In genomic region chr2:238171575-238172187, GRCh38 we compare ENCODE assay signal across 32 cellular contexts. TPM values are rescaled to one million over a fixed set of nuclear protein-coding genes. Genes with fewer than 3 reads are reported as not detected.
A peak's percentile ranks its signal among the peaks of the same experiment; 100 is the strongest.
DNase-seq lines count a peak whose midpoint lies in the region; ATAC-seq, FAIRE-seq and TF ChIP-seq lines count a peak whose summit lies in the region.
"Had no signal": no experiment of that assay in that cellular context is flagged by ENCODE, and none has a peak within 500 bp of the region (broad histone marks: within the 10 kb centered on the region; RNA-seq: fewer than 3 reads in every experiment).

No MANE protein-coding gene starts in this region.

- TF ChIP-seq CTCF in astrocyte (IDR thresholded peaks at IDR 0.05; ENCODE audit: insufficient read depth, low read depth, low read length) = no peak

- no peak for DNase-seq in activated T-cell treated with anti-CD3 and anti-CD28 coated beads, Interleukin-2, amount 50 U/mL, for 72 hours
- DNase-seq in activated T-cell treated with anti-CD3 and anti-CD28 coated beads, Interleukin-2, amount 50 U/mL, for 24 hours = no peak
- DNase-seq in astrocyte (ENCODE audit: low read depth) = no peak
- no peak for DNase-seq in mesenchymal stem cell
- no peak for DNase-seq in LoVo (ENCODE audit: low spot score)
- DNase-seq in activated effector memory CD4-positive, alpha-beta T cell treated with anti-CD3 and anti-CD28 coated beads, Interleukin-2, amount 50 U/mL, for 16 hours = no peak
- DNase-seq in C1 segment of cervical spinal cord (lab: John Stamatoyannopoulos, UW) = no peak
- DNase-seq: 8988T; activated CD4-positive, alpha-beta T cell treated with anti-CD3 and anti-CD28 coated beads for 1 hour; activated CD8-positive, alpha-beta T cell treated with anti-CD3 and anti-CD28 coated beads, Interleukin-2, amount 10 ng/mL, durations not matched to agents 7 days and 5 days; Calu3; CD4-positive, CD25-positive, alpha-beta regulatory T cell; colonic mucosa; DMS79; effector memory CD4-positive, alpha-beta T cell; KG1; kidney glomerular epithelial cell; lower lobe of right lung; naive thymus-derived CD8-positive, alpha-beta T cell; NCI-H1417; NCI-H2081; NCI-H526; ovary; Right ventricle myocardium superior; stimulated activated CD4-positive, alpha-beta T cell treated with anti-CD3 and anti-CD28 coated beads, Interleukin-15, amount 100 ng/mL, for 24 hours; stimulated activated CD4-positive, alpha-beta T cell treated with anti-CD3 and anti-CD28 coated beads, Interleukin-4, amount 100 ng/mL, for 4 hours; trophoblast cell had no signal

- H3K79me1 ChIP-seq in mesenchymal stem cell (replicated peaks; ENCODE audit: low read length, poor library complexity, severe bottlenecking) = peaks cover 28% of the 10 kb centered on the region

- no peak for ATAC-seq in activated T-cell treated with anti-CD3 and anti-CD28 coated beads, Interleukin-2, amount 50 U/mL, for 72 hours (replicated peaks in 1 of 2)
- no peak for ATAC-seq in HG02798 (IDR thresholded peaks at IDR 0.05; ENCODE audit: poor library complexity, unreplicated experiment)
- ATAC-seq: activated CD8-positive, alpha-beta T cell treated with anti-CD3 and anti-CD28 coated beads, Interleukin-2, amount 10 ng/mL, durations not matched to agents 7 days and 5 days; activated naive CD4-positive, alpha-beta T cell treated with anti-CD3 and anti-CD28 coated beads, Interleukin-2, amount 50 U/mL, for 72 hours; lower lobe of right lung; naive thymus-derived CD8-positive, alpha-beta T cell had no signal

- no peak overlapping the region for H2BK120ac ChIP-seq in mesenchymal stem cell (ENCODE audit: low read depth, low read length)

- H3K4me2 ChIP-seq in astrocyte (ENCODE audit: low read length) (no peak overlapping the region), mesenchymal stem cell (ENCODE audit: low read length, poor library complexity, severe bottlenecking) (no peak overlapping the region)

- no peak for FAIRE-seq in astrocyte (lab: Jason Lieb, UNC)
- FAIRE-seq: G401.6 had no signal

- H4K91ac ChIP-seq in mesenchymal stem cell (ENCODE audit: low read length) = no peak overlapping the region

- no peaks in the 10 kb centered on the region for H4K20me1 ChIP-seq in astrocyte (ENCODE audit: insufficient read depth, low read length)

- no peak overlapping the region for H4K8ac ChIP-seq in mesenchymal stem cell (ENCODE audit: low read length)

- H3K4me1 ChIP-seq in astrocyte (ENCODE audit: insufficient read depth, low read length) = peaks cover 38% of the 10 kb centered on the region
- peaks cover 37% of the 10 kb centered on the region for H3K4me1 ChIP-seq in mesenchymal stem cell (ENCODE audit: control insufficient read depth, insufficient read depth, low read depth, low read length)

- H3K9ac ChIP-seq in astrocyte (ENCODE audit: low read length) (no peak overlapping the region), mesenchymal stem cell (ENCODE audit: low read length) (peak overlapping the region; percentile 52)

- peaks cover 4 to 15% of the 10 kb centered on the region in 2 donors for H3K36me3 Mint-ChIP-seq in activated T-cell treated with anti-CD3 and anti-CD28 coated beads, Interleukin-2, amount 50 U/mL, for 72 hours (ENCODE audit: insufficient read depth in 2 of 2)
- peaks cover 91% of the 10 kb centered on the region for H3K36me3 Mint-ChIP-seq in activated T-cell treated with anti-CD3 and anti-CD28 coated beads, Interleukin-2, amount 50 U/mL, for 24 hours (ENCODE audit: low read depth)
- peaks cover 19% of the 10 kb centered on the region for H3K36me3 Mint-ChIP-seq in astrocyte (ENCODE audit: low read depth, unreplicated experiment)

- H3K4me3 Mint-ChIP-seq in activated T-cell treated with anti-CD3 and anti-CD28 coated beads, Interleukin-2, amount 50 U/mL, for 72 hours = no peak overlapping the region
- H3K4me3 Mint-ChIP-seq in activated T-cell treated with anti-CD3 and anti-CD28 coated beads, Interleukin-2, amount 50 U/mL, for 24 hours = no peak overlapping the region
- H3K4me3 Mint-ChIP-seq in astrocyte (ENCODE audit: unreplicated experiment) = no peak overlapping the region
- H3K4me3 Mint-ChIP-seq: activated CD8-positive, alpha-beta T cell treated with anti-CD3 and anti-CD28 coated beads, Interleukin-2, amount 10 ng/mL, durations not matched to agents 7 days and 5 days; CD4-positive, CD25-positive, alpha-beta regulatory T cell; naive thymus-derived CD8-positive, alpha-beta T cell; T-helper 2 cell treated with Interferon-gamma antibody and Interleukin-4, amounts not matched to agents 5 μg/mL and 100 μg/mL, for 36 hours had no signal

- H3K36me3 ChIP-seq in astrocyte (ENCODE audit: insufficient read depth, low read length) (peaks cover 28% of the 10 kb centered on the region), mesenchymal stem cell (ENCODE audit: control insufficient read depth in 1 of 2, insufficient read depth in 2 of 2, low read depth in 1 of 2, low read length in 2 of 2) (peaks cover 65 to 68% of the 10 kb centered on the region in 2 experiments)
- H3K36me3 ChIP-seq: ovary had no signal

- H3K18ac ChIP-seq in mesenchymal stem cell (ENCODE audit: low read depth in 1 of 2, low read length in 2 of 2) = no peak overlapping the region

- no peak overlapping the region for H3K4ac ChIP-seq in mesenchymal stem cell (ENCODE audit: low read depth in 1 of 2, low read length in 2 of 2)

- no peak overlapping the region for H2BK5ac ChIP-seq in mesenchymal stem cell (ENCODE audit: low read depth, low read length, poor library complexity, severe bottlenecking)

- H3K27me3 ChIP-seq in astrocyte (ENCODE audit: insufficient read depth, low read length) (no peaks in the 10 kb centered on the region), mesenchymal stem cell (ENCODE audit: control insufficient read depth in 1 of 2, insufficient read depth in 1 of 2, low read length in 2 of 2) (no peaks in the 10 kb centered on the region)
- H3K27me3 ChIP-seq: cardiac muscle cell, colonic mucosa, ovary had no signal

- no peak overlapping the region for H2BK12ac ChIP-seq in mesenchymal stem cell (ENCODE audit: low read length in 2 of 2)

- no peak overlapping the region for H3K23ac ChIP-seq in mesenchymal stem cell (ENCODE audit: low read length in 2 of 2)

- H3K9me3 Mint-ChIP-seq in activated T-cell treated with anti-CD3 and anti-CD28 coated beads, Interleukin-2, amount 50 U/mL, for 72 hours = no peaks in the 10 kb centered on the region
- H3K9me3 Mint-ChIP-seq in activated T-cell treated with anti-CD3 and anti-CD28 coated beads, Interleukin-2, amount 50 U/mL, for 24 hours = no peaks in the 10 kb centered on the region
- no peaks in the 10 kb centered on the region for H3K9me3 Mint-ChIP-seq in astrocyte (ENCODE audit: unreplicated experiment)
- H3K9me3 Mint-ChIP-seq: activated naive CD4-positive, alpha-beta T cell treated with anti-CD3 and anti-CD28 coated beads, Interleukin-2, amount 50 U/mL, for 72 hours; CD4-positive, CD25-positive, alpha-beta regulatory T cell; naive thymus-derived CD8-positive, alpha-beta T cell; T-helper 2 cell treated with Interferon-gamma antibody and Interleukin-4, amounts not matched to agents 5 μg/mL and 100 μg/mL, for 36 hours had no signal

- H2BK15ac ChIP-seq in mesenchymal stem cell (ENCODE audit: low read depth, poor library complexity, severe bottlenecking) = no peak overlapping the region

- no peak overlapping the region for H2AK5ac ChIP-seq in mesenchymal stem cell (ENCODE audit: low read length, severe bottlenecking)

- H3K14ac ChIP-seq in mesenchymal stem cell (ENCODE audit: low read length in 2 of 2) = no peak overlapping the region

- H3K4me3 ChIP-seq in astrocyte (ENCODE audit: insufficient read depth, low read depth, low read length) = no peak overlapping the region
- no peak overlapping the region for H3K4me3 ChIP-seq in mesenchymal stem cell (ENCODE audit: insufficient read depth in 1 of 2, low read depth in 1 of 2, low read length in 2 of 2)
- H3K4me3 ChIP-seq: cardiac muscle cell, colonic mucosa, lower lobe of right lung, ovary had no signal

- H3K9me3 ChIP-seq in astrocyte (ENCODE audit: insufficient read depth, low read depth, low read length) (no peaks in the 10 kb centered on the region), mesenchymal stem cell (ENCODE audit: control insufficient read depth, low read length) (no peaks in the 10 kb centered on the region)
- H3K9me3 ChIP-seq: colonic mucosa, lower lobe of right lung, ovary had no signal

- no peaks in the 10 kb centered on the region for H3K27me3 Mint-ChIP-seq in activated T-cell treated with anti-CD3 and anti-CD28 coated beads, Interleukin-2, amount 50 U/mL, for 72 hours (ENCODE audit: low read depth)
- no peaks in the 10 kb centered on the region for H3K27me3 Mint-ChIP-seq in activated T-cell treated with anti-CD3 and anti-CD28 coated beads, Interleukin-2, amount 50 U/mL, for 24 hours
- H3K27me3 Mint-ChIP-seq in astrocyte (ENCODE audit: low read depth, unreplicated experiment) = no peaks in the 10 kb centered on the region
- H3K27me3 Mint-ChIP-seq: CD4-positive, CD25-positive, alpha-beta regulatory T cell; naive thymus-derived CD8-positive, alpha-beta T cell had no signal

- H3K4me1 Mint-ChIP-seq in activated T-cell treated with anti-CD3 and anti-CD28 coated beads, Interleukin-2, amount 50 U/mL, for 72 hours (ENCODE audit: low read depth) = no peaks in the 10 kb centered on the region
- no peaks in the 10 kb centered on the region for H3K4me1 Mint-ChIP-seq in activated T-cell treated with anti-CD3 and anti-CD28 coated beads, Interleukin-2, amount 50 U/mL, for 24 hours (ENCODE audit: low read depth)
- H3K4me1 Mint-ChIP-seq in astrocyte (ENCODE audit: low read depth, unreplicated experiment) = peaks cover 26% of the 10 kb centered on the region

- H3K79me2 ChIP-seq in astrocyte (ENCODE audit: insufficient read depth, low read length) = peaks cover 5% of the 10 kb centered on the region

- H2AFZ ChIP-seq in astrocyte (ENCODE audit: low read depth, low read length) (no peak overlapping the region), mesenchymal stem cell (ENCODE audit: low read depth, low read length) (no peak overlapping the region)

- H3K27ac Mint-ChIP-seq in activated T-cell treated with anti-CD3 and anti-CD28 coated beads, Interleukin-2, amount 50 U/mL, for 72 hours = peak overlapping the region; percentile 33
- H3K27ac Mint-ChIP-seq in activated T-cell treated with anti-CD3 and anti-CD28 coated beads, Interleukin-2, amount 50 U/mL, for 24 hours = no peak overlapping the region
- H3K27ac Mint-ChIP-seq in astrocyte (ENCODE audit: unreplicated experiment) = peak overlapping the region; percentile 72
- H3K27ac Mint-ChIP-seq: activated CD8-positive, alpha-beta T cell treated with anti-CD3 and anti-CD28 coated beads, Interleukin-2, amount 10 ng/mL, durations not matched to agents 7 days and 5 days; T-helper 2 cell treated with Interferon-gamma antibody and Interleukin-4, amounts not matched to agents 5 μg/mL and 100 μg/mL, for 36 hours had no signal

- H3K27ac ChIP-seq in astrocyte (ENCODE audit: low read depth, low read length) (no peak overlapping the region), mesenchymal stem cell (ENCODE audit: low read length, poor library complexity, severe bottlenecking) (no peak overlapping the region)
- H3K27ac ChIP-seq: cardiac muscle cell, colonic mucosa, lower lobe of right lung, ovary had no signal

- 97% methylated on average over 7 of the region's 9 CpGs for WGBS in mesenchymal stem cell

RNA-seq across cellular contexts. Expression of gene ERFE, which starts 12.9 kb away (rescaled TPM):
- under 1 TPM; 0.60 to 0.88 TPM for total RNA-seq in activated T-cell treated with anti-CD3 and anti-CD28 coated beads, Interleukin-2, amount 50 U/mL, for 72 hours
- total RNA-seq in astrocyte = 0.60 and 1.4 TPM in 2 replicates
- 2.3 TPM for polyA plus RNA-seq in mesenchymal stem cell (2013, experiment 1 of 2)
- 2.3 TPM for polyA plus RNA-seq in mesenchymal stem cell (2013, experiment 2 of 2)
- total RNA-seq: CD4-positive, CD25-positive, alpha-beta regulatory T cell; lower lobe of right lung; naive thymus-derived CD8-positive, alpha-beta T cell; Right ventricle myocardium superior had no signal
- polyA plus RNA-seq: naive thymus-derived CD8-positive, alpha-beta T cell had no signal

RNA-seq across cellular contexts. Expression of gene ILKAP, which starts 31.8 kb away (rescaled TPM):
- 10 to 100 TPM; 53.2 to 55.5 TPM for total RNA-seq in activated T-cell treated with anti-CD3 and anti-CD28 coated beads, Interleukin-2, amount 50 U/mL, for 72 hours
- total RNA-seq in astrocyte = 32.3 and 35.2 TPM in 2 replicates
- polyA plus RNA-seq in mesenchymal stem cell (2013, experiment 1 of 2) = 19.8 TPM
- 20.1 TPM for polyA plus RNA-seq in mesenchymal stem cell (2013, experiment 2 of 2)

RNA-seq across cellular contexts. Expression of gene KLHL30, which starts 33.2 kb away (rescaled TPM):
- total RNA-seq in activated T-cell treated with anti-CD3 and anti-CD28 coated beads, Interleukin-2, amount 50 U/mL, for 72 hours = not detected
- 0.53 and 0.59 TPM in 2 replicates for total RNA-seq in astrocyte
- 0.58 TPM for polyA plus RNA-seq in mesenchymal stem cell (2013, experiment 1 of 2)
- polyA plus RNA-seq in mesenchymal stem cell (2013, experiment 2 of 2) = 0.52 TPM
- total RNA-seq: activated CD8-positive, alpha-beta T cell treated with anti-CD3 and anti-CD28 coated beads, Interleukin-2, amount 10 ng/mL, durations not matched to agents 7 days and 5 days; activated naive CD4-positive, alpha-beta T cell treated with anti-CD3 and anti-CD28 coated beads, Interleukin-2, amount 50 U/mL, for 72 hours; CD4-positive, CD25-positive, alpha-beta regulatory T cell; naive thymus-derived CD8-positive, alpha-beta T cell had no signal
- polyA plus RNA-seq: CD4-positive, CD25-positive, alpha-beta regulatory T cell; naive thymus-derived CD8-positive, alpha-beta T cell had no signal
